ENCODE assay signal across 1 cellular context in genomic region chr15:40330368-40330836, GRCh38.
TF ChIP-seq lines count a peak whose summit lies in the region.

No MANE protein-coding gene starts in this region.

TF ChIP-seq in H1, 55 proteins besides CTCF, POLR2A, EP300 and RAD21:
- TF ChIP-seq CEBPB (IDR thresholded peaks at IDR 0.05; ENCODE audit: low read depth, low read length), result no peak
- TF ChIP-seq KDM1A (IDR thresholded peaks at IDR 0.05; ENCODE audit: borderline replicate concordance, low read length), result no peak
- TF ChIP-seq POLR2AphosphoS5 (IDR thresholded peaks at IDR 0.05; ENCODE audit: low read depth, low read length), result no peak
- no peak for TF ChIP-seq HDAC6 (IDR thresholded peaks at IDR 0.05; ENCODE audit: low read depth, low read length)
- TF ChIP-seq JUN (IDR thresholded peaks at IDR 0.05; ENCODE audit: low read depth, low read length), result no peak
- no peak for TF ChIP-seq CHD1 (IDR thresholded peaks at IDR 0.05; ENCODE audit: low read depth, low read length)
- TF ChIP-seq SUZ12 (IDR thresholded peaks at IDR 0.05; ENCODE audit: low read length), result no peak
TF ChIP-seq in H1: peak in this region for 0.
